In the genomic region with DNA sequence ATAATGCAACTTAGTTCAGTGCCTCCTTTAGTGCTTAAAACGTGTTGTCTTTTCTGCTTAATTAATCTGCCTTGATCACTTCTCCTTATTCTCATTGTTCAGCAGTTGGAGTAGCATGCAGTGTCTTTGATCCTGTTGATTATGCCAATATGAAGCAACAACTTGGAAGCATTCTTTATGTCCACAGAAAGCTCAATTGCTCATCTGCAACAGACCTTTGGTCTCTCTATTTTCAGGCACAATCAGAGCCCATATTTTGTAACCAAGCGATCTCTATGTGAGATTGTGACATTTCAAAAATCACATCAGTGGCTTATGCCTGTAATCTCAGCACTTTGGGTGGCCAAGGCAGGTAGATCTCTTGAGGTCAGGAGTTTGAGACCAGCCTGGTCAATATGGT, we compare ENCODE assay signal across 27 cellular contexts.
"Had no signal": no experiment of that assay in that cellular context is flagged by ENCODE, and none has a peak within 500 bp of the region (broad histone marks: within the 10 kb centered on the region; RNA-seq: fewer than 3 reads in every experiment).

No MANE protein-coding gene starts in this region.

- H3K36me3 ChIP-seq: stomach, suprapubic skin, thoracic aorta, thyroid gland, tibial artery, tibial nerve, transverse colon, upper lobe of left lung, upper lobe of right lung, uterus, vagina had no signal

- FAIRE-seq: urothelium cell line had no signal

- ATAC-seq: stimulated activated effector memory CD8-positive, alpha-beta T cell treated with anti-CD3 and anti-CD28 coated beads, Interleukin-12 subunit alpha, Interleukin-12 subunit beta, amount 100 ng/mL, for 72 hours; stimulated activated memory B cell treated with anti-CD40 and anti-IgM and Interleukin-4, amounts not matched to agents 10 μg/mL and 1 μg/mL and 100 μg/mL, for 72 hours; stimulated activated naive B cell treated with anti-CD40 and anti-IgM and Interleukin-4, amounts not matched to agents 10 μg/mL and 1 μg/mL and 100 μg/mL, for 72 hours; stimulated activated naive CD8-positive, alpha-beta T cell treated with anti-CD3 and anti-CD28 coated beads, Interleukin-15, amount 100 ng/mL, for 72 hours; stimulated activated naive CD8-positive, alpha-beta T cell treated with anti-CD3 and anti-CD28 coated beads, Interleukin-15, Interleukin-2, amounts not matched to agents 100 U/mL and 50 U/mL, for 24 hours; upper lobe of right lung had no signal

- H3K27me3 ChIP-seq: stomach, suprapubic skin, testis, thyroid gland, tibial artery, tibial nerve, transverse colon, upper lobe of left lung, upper lobe of right lung, uterus, vagina had no signal

- DNase-seq: stimulated activated CD4-positive, alpha-beta T cell treated with anti-CD3 and anti-CD28 coated beads, Interleukin-2, amount 100 ng/mL, for 48 hours; stimulated activated CD4-positive, alpha-beta T cell treated with anti-CD3 and anti-CD28 coated beads, Interleukin-4, amount 100 ng/mL, for 1 hour; stimulated activated CD4-positive, alpha-beta T cell treated with anti-CD3 and anti-CD28 coated beads, Interleukin-4, amount 100 ng/mL, for 24 hours; stimulated activated CD4-positive, alpha-beta T cell treated with anti-CD3 and anti-CD28 coated beads, Interleukin-4, amount 100 ng/mL, for 4 hours; stimulated activated CD8-positive, alpha-beta memory T cell treated with anti-CD3 and anti-CD28 coated beads, Interleukin-4, amount 100 ng/mL, for 48 hours; stimulated activated naive B cell treated with anti-CD40 and anti-IgM and Interleukin-4, amounts not matched to agents 10 μg/mL and 1 μg/mL and 100 μg/mL, for 72 hours; stimulated activated naive CD4-positive, alpha-beta T cell; stimulated activated naive CD4-positive, alpha-beta T cell treated with Interleukin-2 at 50 U/mL for 16 hours; stimulated activated naive CD8-positive, alpha-beta T cell treated with anti-CD3 and anti-CD28 coated beads, Interleukin-15, amount 100 ng/mL, for 72 hours; stimulated activated naive CD8-positive, alpha-beta T cell treated with anti-CD3 and anti-CD28 coated beads, Interleukin-15, Interleukin-2, amounts not matched to agents 100 U/mL and 50 U/mL, for 24 hours; stomach; substantia nigra; testis; thyroid gland; tibial artery; transverse colon; trophoblast cell; upper lobe of left lung; upper lobe of right lung; uterus had no signal

- H3K4me3 ChIP-seq: stomach, suprapubic skin, testis, thoracic aorta, thyroid gland, tibial artery, tibial nerve, transverse colon, upper lobe of left lung, upper lobe of right lung, uterus, vagina had no signal

- H3K9me3 ChIP-seq: stomach, suprapubic skin, testis, thoracic aorta, thyroid gland, tibial artery, tibial nerve, transverse colon, upper lobe of left lung, upper lobe of right lung, uterus, vagina had no signal

- H3K27ac ChIP-seq: stomach, suprapubic skin, testis, thoracic aorta, thyroid gland, tibial artery, tibial nerve, transverse colon, upper lobe of left lung, upper lobe of right lung, uterus, vagina had no signal

- H3K4me1 ChIP-seq: stomach, suprapubic skin, testis, thyroid gland, tibial artery, tibial nerve, transverse colon, upper lobe of left lung, upper lobe of right lung, uterus, vagina had no signal
